14 cellular contexts compared by ENCODE assay signal in the genomic region with DNA sequence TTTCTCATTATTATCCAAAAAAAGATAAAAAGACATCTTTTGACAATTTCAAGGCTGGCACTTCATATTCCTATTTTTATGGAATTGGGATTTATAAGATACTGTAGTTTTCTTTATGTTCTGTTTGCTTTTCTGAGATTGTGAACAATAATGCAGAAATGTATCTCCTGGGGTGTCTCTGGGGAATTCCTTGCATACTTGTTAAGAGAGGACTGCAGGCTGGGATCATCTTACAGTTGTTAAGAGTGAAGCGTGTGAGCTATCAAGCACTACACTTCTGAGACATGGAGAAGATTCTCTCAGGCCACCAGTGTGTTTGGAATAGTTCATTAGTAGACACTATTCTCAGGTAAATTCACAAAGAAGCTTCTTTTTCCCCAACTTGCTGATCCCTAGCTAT.
DNase-seq lines count a peak whose midpoint lies in the region; ATAC-seq and TF ChIP-seq lines count a peak whose summit lies in the region.
"Had no signal": no experiment of that assay in that cellular context is flagged by ENCODE, and none has a peak within 500 bp of the region (broad histone marks: within the 10 kb centered on the region; RNA-seq: fewer than 3 reads in every experiment).

No MANE protein-coding gene starts in this region.

- H3K9ac ChIP-seq in HUES48 (ENCODE audit: low read depth, low read length), result no peak overlapping the region

- intact Hi-C loops in right cardiac atrium (cut with DNase I), result no loop called here

- H3K4me1 ChIP-seq in HUES48 (ENCODE audit: control insufficient read depth, insufficient read depth, low read length) (peaks cover 21% of the 10 kb centered on the region), right cardiac atrium (ENCODE audit: control insufficient read depth, insufficient read depth, low read length) (no peaks in the 10 kb centered on the region)
- H3K4me1 ChIP-seq: esophagus squamous epithelium, left lung had no signal

- no peak for TF ChIP-seq CTCF in AG09319 (IDR thresholded peaks at IDR 0.05; ENCODE audit: low read depth, low read length)

- WGBS in right cardiac atrium, result 76% methylated on average over 1 of the region's 1 CpG

- no peak overlapping the region for H3K4me3 ChIP-seq in HUES48 (ENCODE audit: low read depth, low read length)
- no peak overlapping the region for H3K4me3 ChIP-seq in right cardiac atrium (ENCODE audit: low read length)
- H3K4me3 ChIP-seq: esophagus squamous epithelium, left lung had no signal

- no peaks in the 10 kb centered on the region; the same call in 1 of the 2 replicates for H3K9me3 ChIP-seq in HUES48 (ENCODE audit: control insufficient read depth, insufficient read depth, low read length)
- no peaks in the 10 kb centered on the region for H3K9me3 ChIP-seq in right cardiac atrium (ENCODE audit: control insufficient read depth, low read length)
- H3K9me3 ChIP-seq: esophagus squamous epithelium had no signal

- DNase-seq in AG09319 (ENCODE audit: extremely low read depth, low read depth), result peak; percentile 14
- DNase-seq in astrocyte of the hippocampus (ENCODE audit: low read depth, low spot score), result peak; percentile 55
- peak; percentile 37 for DNase-seq in kidney tubule cell (ENCODE audit: low spot score)
- no peak for DNase-seq in stimulated activated CD4-positive, alpha-beta T cell treated with anti-CD3 and anti-CD28 coated beads, Interleukin-12 subunit alpha, Interleukin-12 subunit beta, amount 100 ng/mL, for 4 hours
- no peak for DNase-seq in right cardiac atrium
- DNase-seq: activated CD4-positive, alpha-beta T cell treated with anti-CD3 and anti-CD28 coated beads, Interleukin-2, amount 50 U/mL, for 1 hour; activated effector memory CD4-positive, alpha-beta T cell treated with Interleukin-2 at 50 U/mL for 16 hours; esophagus squamous epithelium; left lung; NCI-H1436; T-cell had no signal

- H3K27me3 ChIP-seq in HUES48 (ENCODE audit: control insufficient read depth, insufficient read depth, low read length) (no peaks in the 10 kb centered on the region), right cardiac atrium (ENCODE audit: control insufficient read depth, insufficient read depth) (no peaks in the 10 kb centered on the region)
- H3K27me3 ChIP-seq: esophagus squamous epithelium, left lung had no signal

- H3K36me3 ChIP-seq in HUES48 (ENCODE audit: control insufficient read depth, insufficient read depth, low read length), result no peaks in the 10 kb centered on the region
- H3K36me3 ChIP-seq: esophagus squamous epithelium, left lung had no signal

- H3K27ac ChIP-seq in HUES48 (ENCODE audit: low read depth, low read length), result peak overlapping the region; percentile 64
- no peak overlapping the region for H3K27ac ChIP-seq in right cardiac atrium (ENCODE audit: low read length)
- H3K27ac ChIP-seq: esophagus squamous epithelium, left lung had no signal

- ATAC-seq in right cardiac atrium (no peak), HG02588 (IDR thresholded peaks at IDR 0.05; ENCODE audit: unreplicated experiment) (no peak), GM18517 (IDR thresholded peaks at IDR 0.05; ENCODE audit: unreplicated experiment) (no peak)
- ATAC-seq: left lung, T-cell had no signal

Comparison
In these comparisons a context has a peak if more than half of its experiments do, and no peak if none do; other contexts are left out.
1. DNase-seq: peak in AG09319 (single experiment), astrocyte of the hippocampus (single experiment) and kidney tubule cell (single experiment); none in stimulated activated CD4-positive, alpha-beta T cell treated with anti-CD3 and anti-CD28 coated beads, Interleukin-12 subunit alpha, Interleukin-12 subunit beta, amount 100 ng/mL, for 4 hours (single experiment) and right cardiac atrium (0 of 3).